Comparison of ENCODE assay signal across 18 cellular contexts in the genomic region with DNA sequence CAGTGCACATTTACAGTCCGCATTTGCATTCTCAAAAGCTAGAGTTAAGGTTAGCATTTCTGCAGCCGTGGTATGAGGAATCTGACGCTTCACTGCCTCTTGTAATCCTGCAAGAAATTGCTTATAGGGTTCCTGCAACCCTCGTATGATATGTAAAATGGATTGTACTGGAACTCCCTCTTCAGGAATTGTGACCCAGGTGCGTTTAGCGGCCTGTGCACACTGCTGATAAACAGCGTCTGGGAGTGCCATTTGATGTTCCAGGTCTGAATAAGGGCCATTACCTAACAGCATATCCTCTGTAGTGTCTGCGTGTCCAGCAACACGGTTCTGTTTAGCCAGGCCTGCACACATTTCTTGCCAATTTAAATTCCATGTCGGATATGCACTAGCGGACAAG. TPM values are rescaled to one million over a fixed set of nuclear protein-coding genes. Genes with fewer than 3 reads are reported as not detected.
DNase-seq lines count a peak whose midpoint lies in the region; ATAC-seq, FAIRE-seq and TF ChIP-seq lines count a peak whose summit lies in the region.
"Had no signal": no experiment of that assay in that cellular context is flagged by ENCODE, and none has a peak within 500 bp of the region (broad histone marks: within the 10 kb centered on the region; RNA-seq: fewer than 3 reads in every experiment).

No MANE protein-coding gene starts in this region.

- intact Hi-C loops in K562 (cut with micrococcal nuclease) (loop anchor here (10.0 kb wide), 1 partner anchor 161 kb away; no protein-coding TSS in a partner anchor), Right ventricle myocardium inferior (cut with DNase I) (no loop called here)
- intact Hi-C loops in naive thymus-derived CD4-positive, alpha-beta T cell (cut with micrococcal nuclease) = no loop called here

- H3K36me3 Mint-ChIP-seq in naive thymus-derived CD4-positive, alpha-beta T cell = peaks cover 0 to 54% (median 8%) of the 10 kb centered on the region in 5 donors

- TF ChIP-seq CTCF in K562 (IDR thresholded peaks at IDR 0.05 in 2 of 3, conservative IDR thresholded peaks at IDR 0.05 in 1 of 3; ENCODE audit: insufficient read depth in 2 of 3, low read depth in 1 of 3, low read length in 3 of 3) (peak in 1 of 3 experiments; percentile 5; a peak in 1 of 6 replicates), neural cell (IDR thresholded peaks at IDR 0.05; ENCODE audit: poor library complexity, severe bottlenecking) (peak; percentile 9)

- H3K4me3 Mint-ChIP-seq in naive thymus-derived CD4-positive, alpha-beta T cell = no peak overlapping the region

- H3K27me3 Mint-ChIP-seq in naive thymus-derived CD4-positive, alpha-beta T cell = no peaks in the 10 kb centered on the region

- POLR2A ChIA-PET in K562 (lab: Yijun Ruan, JAX) = no interaction called here
- POLR2A ChIA-PET in naive thymus-derived CD4-positive, alpha-beta T cell (lab: Charles Lee) = no interaction called here

- peaks cover 4 to 44% (median 9%) of the 10 kb centered on the region in 11 donors for H3K9me3 Mint-ChIP-seq in naive thymus-derived CD4-positive, alpha-beta T cell

- no peaks in the 10 kb centered on the region; the same call in 1 of the 2 replicates for H4K20me1 ChIP-seq in K562 (replicated peaks; ENCODE audit: control insufficient read depth, insufficient read depth, low read length)
- H4K20me1 ChIP-seq in neural cell (ENCODE audit: insufficient read depth) = no peaks in the 10 kb centered on the region

- H3K36me3 ChIP-seq in K562 (ENCODE audit: control insufficient read depth, insufficient read depth, low read length) (no peaks in the 10 kb centered on the region), neural cell (ENCODE audit: insufficient read depth, low read length) (no peaks in the 10 kb centered on the region)
- peaks cover 0 to 3% (median 0%) of the 10 kb centered on the region in 3 experiments for H3K36me3 ChIP-seq in naive thymus-derived CD4-positive, alpha-beta T cell (ENCODE audit: control insufficient read depth in 2 of 3, insufficient read depth in 3 of 3, low read length in 3 of 3)
- H3K36me3 ChIP-seq: Peyer's patch had no signal

- no peaks in the 10 kb centered on the region for H3F3A ChIP-seq in neural cell (ENCODE audit: insufficient read depth, low read length, poor library complexity, severe bottlenecking)

- CTCF ChIA-PET in K562 (lab: Yijun Ruan, JAX; ENCODE audit: low intra/inter-chr PET ratio) = no interaction called here
- CTCF ChIA-PET in naive thymus-derived CD4-positive, alpha-beta T cell (lab: Charles Lee) = no interaction called here

- no peaks in the 10 kb centered on the region for H3K4me1 ChIP-seq in K562 (replicated peaks in 1 of 2; ENCODE audit: control insufficient read depth in 2 of 2, insufficient read depth in 2 of 2, low read length in 2 of 2)
- peaks cover 0 to 9% of the 10 kb centered on the region in 2 donors for H3K4me1 ChIP-seq in naive thymus-derived CD4-positive, alpha-beta T cell (ENCODE audit: control insufficient read depth in 2 of 2, insufficient read depth in 2 of 2, low read length in 2 of 2)
- H3K4me1 ChIP-seq: Peyer's patch had no signal

- H3K9me3 ChIP-seq in K562 (replicated peaks; ENCODE audit: control insufficient read depth, insufficient read depth, low read depth, low read length) (no peaks in the 10 kb centered on the region), neural cell (ENCODE audit: low read length) (no peaks in the 10 kb centered on the region)
- no peaks in the 10 kb centered on the region for H3K9me3 ChIP-seq in naive thymus-derived CD4-positive, alpha-beta T cell (ENCODE audit: control insufficient read depth in 2 of 3, low read length in 3 of 3)
- H3K9me3 ChIP-seq: Peyer's patch had no signal

- H2AFZ ChIP-seq in K562 (ENCODE audit: low read depth, low read length) (no peak overlapping the region), neural cell (ENCODE audit: low read depth, low read length) (no peak overlapping the region)

- H3K27ac ChIP-seq in K562 (ENCODE audit: extremely low read depth, low read depth, low read length) (no peak overlapping the region), neural cell (ENCODE audit: low read length) (no peak overlapping the region)
- no peak overlapping the region for H3K27ac ChIP-seq in naive thymus-derived CD4-positive, alpha-beta T cell (ENCODE audit: low read depth, low read length)
- H3K27ac ChIP-seq: Peyer's patch had no signal

- FAIRE-seq in K562 (lab: Jason Lieb, UNC) = peak; percentile 75
- FAIRE-seq: GM12878, GM18507 had no signal

- no peaks in the 10 kb centered on the region for H3K9me1 ChIP-seq in K562 (ENCODE audit: control insufficient read depth, insufficient read depth, low read length)

- H3K79me2 ChIP-seq in K562 (ENCODE audit: control insufficient read depth, insufficient read depth, low read length) (no peaks in the 10 kb centered on the region), neural cell (replicated peaks; ENCODE audit: insufficient read depth, low read length) (no peaks in the 10 kb centered on the region)

- TF ChIP-seq POLR2A in K562 (conservative IDR thresholded peaks at IDR 0.05) = no peak

- BruUV-seq in K562 (replicated peaks; lab: Mats Ljungman, UMichigan) = no TSS peak

- ATAC-seq in K562 (no peak), Right ventricle myocardium inferior (no peak)
- no peak for ATAC-seq in naive thymus-derived CD4-positive, alpha-beta T cell
- ATAC-seq: GM12878 had no signal

- DNase-seq in DMS79 treated with DMSO at 0.1 percent for 48 hours (lab: John Stamatoyannopoulos, UW) (peak; percentile 41), K562 (ENCODE audit: extremely low read depth in 1 of 4, low spot score in 3 of 4) (peak in 1 of 4 experiments; percentile 6), nucleus accumbens (lab: John Stamatoyannopoulos, UW) (no peak), Right ventricle myocardium inferior (ENCODE audit: missing footprints) (no peak), AG20443 (ENCODE audit: low spot score) (no peak)
- DNase-seq in naive thymus-derived CD4-positive, alpha-beta T cell = no peak
- DNase-seq: DMS153, NCI-H146, NCI-H446, NCI-H774, Peyer's patch, SHP77 had no signal

- peak; percentile 78 for TF ChIP-seq RAD21 in Ishikawa (IDR thresholded peaks at IDR 0.05; ENCODE audit: low read depth)
- no peak; a peak in 1 of 4 replicates for TF ChIP-seq RAD21 in K562 (CRISPR knock-in tag; conservative IDR thresholded peaks at IDR 0.05 in 1 of 2, IDR thresholded peaks at IDR 0.05 in 1 of 2)
- TF ChIP-seq RAD21 in neural cell (conservative IDR thresholded peaks at IDR 0.05) = no peak

- TF ChIP-seq EP300 in Ishikawa (IDR thresholded peaks at IDR 0.05; ENCODE audit: borderline replicate concordance) (no peak; the same call in 1 of the 2 replicates), K562 (IDR thresholded peaks at IDR 0.05; ENCODE audit: low read length) (no peak), neural cell (conservative IDR thresholded peaks at IDR 0.05; ENCODE audit: poor library complexity, severe bottlenecking) (no peak)

- WGBS in K562 (ENCODE audit: insufficient coverage, low coverage, missing lambda C conversion rate) = under 1% methylated on average over 11 of the region's 11 CpGs

- in situ Hi-C loops in K562 (cut with MboI) = no loop called here

- peaks cover 3 to 5% of the 10 kb centered on the region in 2 experiments; a peak in 3 of 5 replicates for H3K27me3 ChIP-seq in K562 (ENCODE audit: control insufficient read depth in 2 of 2, insufficient read depth in 2 of 2, low read length in 2 of 2)
- H3K27me3 ChIP-seq in neural cell (ENCODE audit: insufficient read depth, low read depth, low read length) = no peaks in the 10 kb centered on the region
- H3K27me3 ChIP-seq in naive thymus-derived CD4-positive, alpha-beta T cell (ENCODE audit: control insufficient read depth in 2 of 2, insufficient read depth in 2 of 2, low read length in 2 of 2) = no peaks in the 10 kb centered on the region
- H3K27me3 ChIP-seq: Peyer's patch had no signal

- H3K4me2 ChIP-seq in K562 (ENCODE audit: insufficient read depth, low read length) (no peak overlapping the region), neural cell (ENCODE audit: low read length) (no peak overlapping the region)

- no peak overlapping the region for H3K27ac Mint-ChIP-seq in naive thymus-derived CD4-positive, alpha-beta T cell

- no peak overlapping the region for H3K9ac ChIP-seq in K562 (ENCODE audit: insufficient read depth in 1 of 2, low read depth in 2 of 2, low read length in 2 of 2)
- H3K9ac ChIP-seq in neural cell (ENCODE audit: low read length) = no peak overlapping the region

- H3K4me3 ChIP-seq in K562 = no peak overlapping the region
- H3K4me3 ChIP-seq in neural cell (ENCODE audit: low read length) = no peak overlapping the region
- no peak overlapping the region for H3K4me3 ChIP-seq in naive thymus-derived CD4-positive, alpha-beta T cell (ENCODE audit: low read length)
- H3K4me3 ChIP-seq: GM12878, Peyer's patch had no signal

- H3K4me1 Mint-ChIP-seq in naive thymus-derived CD4-positive, alpha-beta T cell = peaks cover 0 to 29% (median 0%) of the 10 kb centered on the region in 7 donors

- H3K9me2 ChIP-seq in neural cell (ENCODE audit: insufficient read depth, low read length) = no peaks in the 10 kb centered on the region

RNA-seq across cellular contexts. Expression of a gene that starts 42.5 kb away (rescaled TPM):
- total RNA-seq in K562 (2011; cell fraction: chromatin; rRNA removed; ENCODE audit: low replicate concordance) = 0.25 and 1.1 TPM in 2 replicates
- total RNA-seq in K562 (2011; cell fraction: nucleolus; rRNA removed) = 0.92 and 1.0 TPM in 2 replicates
- total RNA-seq in K562 (2011; cell fraction: nucleoplasm; rRNA removed) = 1.1 and 1.3 TPM in 2 replicates
- total RNA-seq in K562 (2014; rRNA removed) = not detected in 2 replicates
- total RNA-seq in K562 (2014; rRNA removed; fragmentation: Illumina TruSeq; extraction: Trizol) = 0.18 TPM in 1 of 2 replicates, not detected in the other
- total RNA-seq in K562 (2015; rRNA removed; fragmentation: Illumina TruSeq; extraction: Trizol) = 0.08 TPM in 1 of 2 replicates, not detected in the other
- total RNA-seq in K562 (2021) = 0.22 and 0.49 TPM in 2 replicates
- polyA plus RNA-seq in K562 (2011; rRNA removed) = 0.45 and 0.53 TPM in 2 replicates
- 0.52 and 1.1 TPM in 2 replicates for polyA plus RNA-seq in K562 (2011; cell fraction: cytosol; rRNA removed)
- polyA plus RNA-seq in K562 (2011; cell fraction: nucleus; rRNA removed) = 0.32 and 0.61 TPM in 2 replicates
- polyA plus RNA-seq in K562 (2012) = 0.07 TPM in 2 replicates
- polyA plus RNA-seq in K562 (2014; fragmentation: Illumina TruSeq; extraction: Trizol) = 0.11 TPM in 1 of 2 replicates, not detected in the other
- under 1 TPM; 0.14 to 0.15 TPM for polyA plus RNA-seq in K562 (2014; fragmentation: Nextera tagmentation; extraction: Ambion mirVana)
- 0.07 TPM in 2 replicates for polyA plus RNA-seq in K562 (2014; rRNA removed)
- polyA minus RNA-seq in K562 (2011; rRNA and poly(A)+ RNA removed) = 0.51 and 1.1 TPM in 2 replicates
- polyA minus RNA-seq in K562 (2011; cell fraction: cytosol; rRNA and poly(A)+ RNA removed) = not detected in 2 replicates
- polyA minus RNA-seq in K562 (2011; cell fraction: nucleus; rRNA and poly(A)+ RNA removed) = 0.40 TPM in 1 of 2 replicates, not detected in the other
- polyA plus RNA-seq in neural cell = 0.50 and 1.6 TPM in 2 replicates
- polyA minus RNA-seq in neural cell = 0.97 and 1.0 TPM in 2 replicates
- 3.1 TPM for total RNA-seq in Right ventricle myocardium inferior
- 1,000 to 10,000 TPM in 1 of 5 experiments, 100 to 1,000 TPM in 4; 239 to 1,323 (median 255) TPM for total RNA-seq in naive thymus-derived CD4-positive, alpha-beta T cell
- polyA plus RNA-seq in naive thymus-derived CD4-positive, alpha-beta T cell = 100 to 1,000 TPM; 368 to 502 TPM
- total RNA-seq: G401, HT1080 had no signal

Comparison
In these comparisons a context has a peak if more than half of its experiments do, and no peak if none do; other contexts are left out.
1. RNA of a gene that starts 42.5 kb away (total RNA-seq): 239 to 1,323 TPM in naive thymus-derived CD4-positive, alpha-beta T cell; 3.1 TPM in Right ventricle myocardium inferior (single experiment) and 0.08 to 1.3 TPM in K562; every median in the first group is over 10 times any median in the second.